In genomic region chr2:149586898-149587219, GRCh38 we compare ENCODE assay signal across 8 cellular contexts. TPM values are rescaled to one million over a fixed set of nuclear protein-coding genes. Genes with fewer than 3 reads are reported as not detected.
DNase-seq lines count a peak whose midpoint lies in the region; ATAC-seq, FAIRE-seq and TF ChIP-seq lines count a peak whose summit lies in the region.

No MANE protein-coding gene starts in this region.

- ATAC-seq in GM19023 (IDR thresholded peaks at IDR 0.05; ENCODE audit: unreplicated experiment), result no peak

- H2BK120ac ChIP-seq in H1 (replicated peaks; ENCODE audit: low read depth, low read length), result no peak overlapping the region

- FAIRE-seq in H1 (lab: Jason Lieb, UNC) (no peak), GM19239 (lab: Jason Lieb, UNC) (no peak)

- peak overlapping the region; percentile 97 for H4K91ac ChIP-seq in H1 (replicated peaks; ENCODE audit: insufficient read length, low read length)

- no peaks in the 10 kb centered on the region for H3K79me1 ChIP-seq in H1 (ENCODE audit: low read depth, low read length)

- no peak overlapping the region for H3K4ac ChIP-seq in H1 (replicated peaks; ENCODE audit: insufficient read length, low read depth, low read length)

- H3K36me3 Mint-ChIP-seq in neural crest cell (ENCODE audit: low read depth), result peaks cover 4% of the 10 kb centered on the region

- H3K9me3 Mint-ChIP-seq in neural crest cell, result no peaks in the 10 kb centered on the region

- H4K5ac ChIP-seq in H1 (ENCODE audit: insufficient read length, low read depth, low read length), result peak overlapping the region; percentile 86

- H3K36me3 ChIP-seq in NT2/D1 (ENCODE audit: insufficient read depth, insufficient read length, low read length) (peaks cover 41% of the 10 kb centered on the region), H1 (ENCODE audit: control insufficient read depth in 2 of 4, insufficient read depth in 4 of 4, low read length in 3 of 4) (peaks cover 0 to 28% (median 2%) of the 10 kb centered on the region in 4 experiments; a peak in 4 of 8 replicates)

- H2BK15ac ChIP-seq in H1 (ENCODE audit: low read length), result no peak overlapping the region

- peak overlapping the region; percentile 99 for H3K27ac ChIP-seq in C4-2B
- peak overlapping the region; percentile 98 for H3K27ac ChIP-seq in H1 (ENCODE audit: low read depth, low read length)

- peak overlapping the region; percentile 57 for H3K14ac ChIP-seq in H1 (ENCODE audit: insufficient read length)

- H3K79me2 ChIP-seq in H1 (ENCODE audit: control insufficient read depth in 1 of 2, insufficient read depth in 2 of 2, low read length in 2 of 2), result peaks cover 4 to 49% of the 10 kb centered on the region in 2 experiments

- no peak for TF ChIP-seq EP300 in H1 (IDR thresholded peaks at IDR 0.05; ENCODE audit: borderline replicate concordance in 1 of 2, low read depth in 2 of 2, low read length in 2 of 2)

- H3K27ac Mint-ChIP-seq in neural crest cell (ENCODE audit: unreplicated experiment), result peak overlapping the region; percentile 93

- H2AFZ ChIP-seq in H1 (ENCODE audit: low read length), result 0 out of 2 replicates have a peak overlapping the region, but pooled peaks have one; percentile 77

- H3K9me3 ChIP-seq in NT2/D1 (ENCODE audit: insufficient read depth, low read length), result no peaks in the 10 kb centered on the region
- H3K9me3 ChIP-seq in H1 (ENCODE audit: insufficient read depth in 2 of 2, low read depth in 1 of 2, low read length in 1 of 2), result no peaks in the 10 kb centered on the region

- H3K27me3 Mint-ChIP-seq in neural crest cell (ENCODE audit: low read depth), result no peaks in the 10 kb centered on the region

- H4K20me1 ChIP-seq in H1 (replicated peaks in 1 of 2; ENCODE audit: control insufficient read depth in 1 of 2, insufficient read depth in 2 of 2, low read length in 2 of 2), result no peaks in the 10 kb centered on the region

- no peak overlapping the region for H2AK5ac ChIP-seq in H1 (ENCODE audit: low read depth, low read length)

- H3K4me1 ChIP-seq in NT2/D1 (ENCODE audit: insufficient read depth, insufficient read length) (no peaks in the 10 kb centered on the region), H1 (replicated peaks in 1 of 4; ENCODE audit: control insufficient read depth in 3 of 4, insufficient read depth in 4 of 4, low read length in 3 of 4) (peaks cover 0 to 4% (median 0%) of the 10 kb centered on the region in 4 experiments; a peak in 2 of 7 replicates)

- TF ChIP-seq RAD21 in H1 (IDR thresholded peaks at IDR 0.05 in 1 of 2, conservative IDR thresholded peaks at IDR 0.05 in 1 of 2; ENCODE audit: low read depth in 2 of 2, low read length in 2 of 2), result no peak

- no peak for DNase-seq in NT2/D1 (ENCODE audit: low read depth, low spot score)
- DNase-seq in H1 (ENCODE audit: low read depth in 1 of 2, low spot score in 2 of 2), result no peak
- no peak for DNase-seq in neural crest cell (ENCODE audit: low read depth, low spot score)
- DNase-seq in GM19239 (ENCODE audit: insufficient read length, low spot score), result no peak
- DNase-seq in C1 segment of cervical spinal cord (lab: John Stamatoyannopoulos, UW), result no peak
- no peak for DNase-seq in mesenteric fat pad (ENCODE audit: low spot score)

- H3K23ac ChIP-seq in H1 (ENCODE audit: insufficient read length), result no peak overlapping the region

- H3K4me3 ChIP-seq in NT2/D1 (ENCODE audit: insufficient read length, low read depth) (peak overlapping the region; percentile 95), H1 (ENCODE audit: extremely low read depth in 1 of 4, insufficient read depth in 2 of 4, low read depth in 3 of 4, low read length in 4 of 4) (peak overlapping the region; percentile 87 to 99 (median 98))

- peak overlapping the region; percentile 82; the same call in 1 of the 2 replicates for H3K18ac ChIP-seq in H1 (ENCODE audit: extremely low read depth, low read length)

- H3K9ac ChIP-seq in NT2/D1 (ENCODE audit: insufficient read length, low read depth) (peak overlapping the region; percentile 99), H1 (replicated peaks in 1 of 4; ENCODE audit: extremely low read depth in 1 of 4, low read depth in 3 of 4, low read length in 3 of 4) (peak overlapping the region; percentile 85 to 98 (median 98))

- peak overlapping the region; percentile 94 for H3K4me3 Mint-ChIP-seq in neural crest cell

- H3K4me1 Mint-ChIP-seq in neural crest cell, result peaks cover 34% of the 10 kb centered on the region

- POLR2A ChIA-PET in H1 (lab: Charles Lee; ENCODE audit: partially characterized antibody), result interaction anchor here (1.0 to 1.9 kb wide), 3 partner anchors 10 to 1652 kb away, joined by 3 to 9 read pairs (median 4); no protein-coding TSS in a partner anchor

- H2BK20ac ChIP-seq in H1 (ENCODE audit: low read length), result no peak overlapping the region

- 0% methylated on average over 7 of the region's 7 CpGs; no CpG with 5 or more reads in 1 of the 2 experiments for WGBS in H1 (ENCODE audit: extremely low coverage in 1 of 2, insufficient coverage in 1 of 2, insufficient read length in 1 of 2, insufficient replicate concordance in 2 of 2, low coverage in 1 of 2, low lambda C conversion rate in 2 of 2, missing lambda C conversion rate in 1 of 2), 2 experiments

- H2BK5ac ChIP-seq in H1 (ENCODE audit: low read depth, low read length), result peak overlapping the region; percentile 95; the same call in 1 of the 2 replicates

- H4K8ac ChIP-seq in H1 (ENCODE audit: extremely low read depth, insufficient read depth, low read length), result no peak overlapping the region; the same call in 1 of the 2 replicates

- peak overlapping the region; percentile 45; the same call in 1 of the 2 replicates for H2BK12ac ChIP-seq in H1 (ENCODE audit: low read depth, low read length)

- H3K4me2 ChIP-seq in H1 (ENCODE audit: insufficient read depth in 1 of 2, low read depth in 2 of 2, low read length in 2 of 2), result peak overlapping the region; percentile 73 to 77

- TF ChIP-seq CTCF in C4-2B (conservative IDR thresholded peaks at IDR 0.05) (no peak), H1 (IDR thresholded peaks at IDR 0.05; ENCODE audit: control extremely low read depth in 1 of 3, insufficient read depth in 1 of 3, low read depth in 1 of 3, low read length in 3 of 3) (no peak), neural crest cell (conservative IDR thresholded peaks at IDR 0.05) (no peak)

- CTCF ChIA-PET in H1 (lab: Charles Lee; ENCODE audit: partially characterized antibody), result interaction anchor here (1.1 to 1.2 kb wide), 2 partner anchors 10 to 15 kb away, joined by 3 to 4 read pairs; no protein-coding TSS in a partner anchor

- H3K27me3 ChIP-seq in NT2/D1 (ENCODE audit: insufficient read depth, insufficient read length) (no peaks in the 10 kb centered on the region), H1 (replicated peaks in 1 of 4; ENCODE audit: control insufficient read depth in 3 of 4, extremely low read depth in 1 of 4, insufficient read depth in 3 of 4, low read length in 3 of 4) (no peaks in the 10 kb centered on the region)

- peak overlapping the region; percentile 57 for H3K56ac ChIP-seq in H1 (replicated peaks; ENCODE audit: insufficient read length, low read depth, low read length)

- no peak for TF ChIP-seq POLR2A in H1 (IDR thresholded peaks at IDR 0.05; ENCODE audit: control extremely low read depth in 1 of 2, low read depth in 2 of 2, low read length in 2 of 2)

- H3K23me2 ChIP-seq in H1 (ENCODE audit: low read depth, low read length), result peaks cover 2% of the 10 kb centered on the region; the same call in 1 of the 2 replicates

TF ChIP-seq in H1, 55 proteins besides CTCF, POLR2A, EP300 and RAD21:
- TF ChIP-seq E2F6 (IDR thresholded peaks at IDR 0.05), result no peak
- TF ChIP-seq SIRT6 (IDR thresholded peaks at IDR 0.05; ENCODE audit: low read length), result no peak
- no peak for TF ChIP-seq SIX5 (IDR thresholded peaks at IDR 0.05; ENCODE audit: low read depth, low read length)
- TF ChIP-seq YY1 (IDR thresholded peaks at IDR 0.05; ENCODE audit: low read depth, low read length), result no peak
- no peak for TF ChIP-seq KDM5A (IDR thresholded peaks at IDR 0.05; ENCODE audit: low read length)
- no peak for TF ChIP-seq SP4 (IDR thresholded peaks at IDR 0.05; ENCODE audit: low read length)

RNA-seq across cellular contexts. Expression of gene MMADHC, which starts 0.7 kb away (rescaled TPM):
- total RNA-seq in H1 (2021; fragmentation: NEBNext Ultra II Directional; extraction: Animal tissue kit (Norgen Biotek cat#: 25700)), result 123 and 130 TPM in 2 replicates
- polyA plus RNA-seq in H1 (2011; rRNA removed), result 32.4 and 61.1 TPM in 2 replicates
- 82.2 TPM for polyA plus RNA-seq in H1 (2011; cell fraction: cytosol; rRNA removed)
- 27.1 TPM for polyA plus RNA-seq in H1 (2011; cell fraction: nucleus; rRNA removed)
- polyA plus RNA-seq in H1 (2012, experiment 1 of 2), result 87.5 to 131 TPM (median 98.6 TPM) in 4 replicates
- 36.1 TPM for polyA plus RNA-seq in H1 (2012, experiment 2 of 2)
- 70.9 TPM for polyA plus RNA-seq in H1 (2013, experiment 1 of 2)
- polyA plus RNA-seq in H1 (2013, experiment 2 of 2), result 73.9 TPM
- polyA minus RNA-seq in H1 (2011; rRNA and poly(A)+ RNA removed), result 97.3 and 125 TPM in 2 replicates
- polyA minus RNA-seq in H1 (2011; cell fraction: cytosol; rRNA and poly(A)+ RNA removed), result 50.3 TPM
- polyA minus RNA-seq in H1 (2011; cell fraction: nucleus; rRNA and poly(A)+ RNA removed), result 39.3 TPM
- total RNA-seq in neural crest cell (83.9 and 86.5 TPM in 2 replicates), mesenteric fat pad (82.5 TPM)
